Comparison of ENCODE assay signal across 8 cellular contexts in genomic region chr22:35835998-35836691, GRCh38.
DNase-seq lines count a peak whose midpoint lies in the region; ATAC-seq and TF ChIP-seq lines count a peak whose summit lies in the region.

No MANE protein-coding gene starts in this region.

- no peak for TF ChIP-seq POLR2A in Peyer's patch (IDR thresholded peaks at IDR 0.05)

- H3K9me3 ChIP-seq in AG04450 (ENCODE audit: control insufficient read depth, insufficient read depth, low read length) (no peaks in the 10 kb centered on the region), Peyer's patch (no peaks in the 10 kb centered on the region)

- POLR2A ChIA-PET in AG04450 (lab: Yijun Ruan, JAX), result interaction anchor here (0.6 to 1.6 kb wide), 2 partner anchors 152 to 209 kb away, joined by 3 to 4 read pairs; no protein-coding TSS in a partner anchor

- H3K4me1 ChIP-seq in Peyer's patch, result peaks cover 0 to 52% (median 0%) of the 10 kb centered on the region in 4 donors

- H3K27me3 ChIP-seq in AG04450 (ENCODE audit: control insufficient read depth, insufficient read depth, low read length) (no peaks in the 10 kb centered on the region), Peyer's patch (no peaks in the 10 kb centered on the region)

- H3K4me3 ChIP-seq in AG04450 (ENCODE audit: low read depth, low read length), result peak overlapping the region; percentile 72
- H3K4me3 ChIP-seq in Peyer's patch, result peak overlapping the region in 3 of 4 donors; percentile 13 to 35 (median 35)
- H3K4me3 ChIP-seq in epithelial cell of esophagus (ENCODE audit: low read length), result peak overlapping the region; percentile 41

- no peak for ATAC-seq in HG03460 (IDR thresholded peaks at IDR 0.05; ENCODE audit: unreplicated experiment)
- no peak for ATAC-seq in HG03442 (IDR thresholded peaks at IDR 0.05; ENCODE audit: unreplicated experiment)

- TF ChIP-seq CTCF in AG04450 (IDR thresholded peaks at IDR 0.05; ENCODE audit: low read depth, low read length) (no peak), Peyer's patch (IDR thresholded peaks at IDR 0.05) (no peak), epithelial cell of esophagus (IDR thresholded peaks at IDR 0.05; ENCODE audit: insufficient read depth, low read depth, low read length, missing control alignments) (no peak)

- DNase-seq in AG04450 (ENCODE audit: low read depth, low spot score) (peak; percentile 52), HT-29 (ENCODE audit: low spot score) (peak; percentile 64), Peyer's patch (peak in 1 of 3 donors; percentile 64), epithelial cell of esophagus (ENCODE audit: low read depth) (peak; percentile 85), middle frontal gyrus (ENCODE audit: extremely low spot score, low spot score) (peak; percentile 53), T-helper 1 cell (no peak)

- H3K36me3 ChIP-seq in Peyer's patch, result no peaks in the 10 kb centered on the region

- CTCF ChIA-PET in AG04450 (lab: Charles Lee), result interaction anchor here (0.7 to 1.6 kb wide), 5 partner anchors 83 to 288 kb away, joined by 3 to 5 read pairs (median 4); no protein-coding TSS in a partner anchor

- H3K27ac ChIP-seq in AG04450 (ENCODE audit: low read depth, low read length) (peak overlapping the region; percentile 92), Peyer's patch (peak overlapping the region; percentile 35 to 61 (median 49))

Comparison
In these comparisons a context has a peak if more than half of its experiments do, and no peak if none do; other contexts are left out.
1. DNase-seq: peak in AG04450 (single experiment), HT-29 (single experiment), epithelial cell of esophagus (single experiment) and middle frontal gyrus (single experiment); none in T-helper 1 cell (0 of 5).
2. Peak in every context shown above with its lines, with median percentiles within 50 percentile points of each other: H3K4me3 ChIP-seq.